15 cellular contexts compared by ENCODE assay signal in the genomic region with DNA sequence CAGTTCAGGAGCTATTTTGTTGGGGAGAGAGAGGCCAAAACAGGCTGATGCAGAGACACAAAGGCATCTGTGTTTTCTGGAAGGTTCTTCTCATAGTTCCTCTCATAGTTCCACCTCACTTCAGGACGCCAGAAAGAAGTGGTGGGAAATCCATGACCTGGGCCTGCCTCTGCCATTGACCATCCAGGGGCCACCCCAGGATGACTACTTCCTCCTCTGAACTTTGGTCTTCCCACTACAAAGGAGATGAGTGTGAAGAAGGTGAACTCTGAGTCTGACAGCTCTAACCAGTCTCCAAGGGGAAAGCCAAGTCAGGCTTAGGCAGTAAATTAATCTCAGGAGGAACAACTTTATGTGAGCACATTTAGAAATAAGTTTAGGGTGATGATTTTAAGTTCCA.
"Had no signal": no experiment of that assay in that cellular context is flagged by ENCODE, and none has a peak within 500 bp of the region (broad histone marks: within the 10 kb centered on the region; RNA-seq: fewer than 3 reads in every experiment).

No MANE protein-coding gene starts in this region.

- FAIRE-seq: K562 had no signal

- H3K4me2 ChIP-seq: KMS-11, SK-N-SH had no signal

- H3K4me3 ChIP-seq: K562 had no signal

- DNase-seq: Kasumi-1, MM.1S, NCI-H1092 treated with DMSO at 0.1 percent for 48 hours, NCI-H1436, NCI-H2081, NCI-H2107, NCI-H2227 treated with DMSO at 0.1 percent for 48 hours, NCI-H524, NCI-H526 treated with DMSO at 0.1 percent for 48 hours, SHP77, SK-N-SH had no signal

- H3K27ac ChIP-seq: KMS-11, RWPE1 had no signal

- H3K9me3 Mint-ChIP-seq: IgD-negative memory B cell had no signal

- H3K4me3 Mint-ChIP-seq: IgD-negative memory B cell had no signal

- H3K27me3 Mint-ChIP-seq: IgD-negative memory B cell had no signal

- ATAC-seq: K562 had no signal

- H3K9ac ChIP-seq: KMS-11, SK-N-SH had no signal

- H3K9me3 ChIP-seq: SK-N-SH had no signal
